ENCODE assay signal across 26 cellular contexts in the genomic region with DNA sequence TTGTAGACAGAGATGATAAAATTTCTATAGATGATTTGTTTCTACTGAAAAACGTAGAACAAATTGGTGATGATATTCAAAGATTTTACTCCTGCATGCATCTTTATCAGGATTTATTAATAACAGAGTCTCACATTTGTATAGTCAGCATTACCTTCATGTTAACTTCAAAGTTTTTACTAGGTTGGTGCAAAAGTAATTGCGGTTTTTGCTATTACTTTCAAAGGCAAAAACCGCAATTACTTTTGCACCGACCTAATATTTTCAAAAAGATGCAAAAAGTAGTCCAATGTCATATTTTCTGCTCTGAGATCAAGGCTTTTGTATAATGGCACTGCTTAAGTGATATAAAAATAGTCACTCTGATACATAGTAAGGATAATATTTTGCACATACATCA.
"Had no signal": no experiment of that assay in that cellular context is flagged by ENCODE, and none has a peak within 500 bp of the region (broad histone marks: within the 10 kb centered on the region; RNA-seq: fewer than 3 reads in every experiment).

No MANE protein-coding gene starts in this region.

- ATAC-seq: effector memory CD8-positive, alpha-beta T cell; esophagus mucosa; foreskin keratinocyte; gastrocnemius medialis; gastroesophageal sphincter; heart left ventricle; heart right ventricle had no signal

- DNase-seq: colonic mucosa; cortex of kidney; dermis blood vessel endothelial cell; dorsolateral prefrontal cortex; effector CD4-positive, alpha-beta T cell; effector CD8-positive, alpha-beta T cell; effector memory CD4-positive, alpha-beta T cell; effector memory CD8-positive, alpha-beta T cell; endodermal cell; erythroblast; esophagus squamous epithelium; foreskin fibroblast; foreskin keratinocyte; foreskin melanocyte; gastrocnemius medialis; glutamatergic neuron; head of caudate nucleus; heart left ventricle; heart right ventricle had no signal

- H3K4me3 ChIP-seq: colonic mucosa, coronary artery, dorsolateral prefrontal cortex, esophagus muscularis mucosa, esophagus squamous epithelium, gastrocnemius medialis, gastroesophageal sphincter, heart left ventricle, heart right ventricle had no signal

- H3K27ac ChIP-seq: colonic mucosa, coronary artery, dorsolateral prefrontal cortex, epithelial cell of prostate, esophagus muscularis mucosa, esophagus squamous epithelium, foreskin keratinocyte, gastrocnemius medialis, gastroesophageal sphincter, heart left ventricle, heart right ventricle had no signal

- FAIRE-seq: endothelial cell of umbilical vein, frontal cortex had no signal

- H3K27me3 ChIP-seq: colonic mucosa, dorsolateral prefrontal cortex, esophagus muscularis mucosa, esophagus squamous epithelium, foreskin keratinocyte, gastrocnemius medialis, gastroesophageal sphincter, heart left ventricle, heart right ventricle had no signal

- H3K9me3 ChIP-seq: colonic mucosa, esophagus muscularis mucosa, esophagus squamous epithelium, gastrocnemius medialis, gastroesophageal sphincter had no signal

- H3K4me1 ChIP-seq: colonic mucosa, esophagus muscularis mucosa, esophagus squamous epithelium, foreskin keratinocyte, gastrocnemius medialis, gastroesophageal sphincter, heart left ventricle, heart right ventricle had no signal

- H3K36me3 ChIP-seq: colonic mucosa, esophagus muscularis mucosa, esophagus squamous epithelium, gastrocnemius medialis, gastroesophageal sphincter, heart left ventricle, heart right ventricle had no signal
